In genomic region chr18:23595610-23596009, GRCh38 we compare ENCODE assay signal across 1 cellular context.
TF ChIP-seq lines count a peak whose summit lies in the region.

No MANE protein-coding gene starts in this region.

TF ChIP-seq in H1, 55 proteins besides CTCF, POLR2A, EP300 and RAD21:
- TF ChIP-seq CBX5 (IDR thresholded peaks at IDR 0.05; ENCODE audit: low read depth, low read length), result no peak
- no peak for TF ChIP-seq TBP (IDR thresholded peaks at IDR 0.05; ENCODE audit: low read depth, low read length)
- TF ChIP-seq CEBPB (IDR thresholded peaks at IDR 0.05; ENCODE audit: low read depth, low read length), result no peak
- TF ChIP-seq RFX5 (IDR thresholded peaks at IDR 0.05; ENCODE audit: borderline replicate concordance, low read depth, low read length), result no peak
- TF ChIP-seq POU5F1 (IDR thresholded peaks at IDR 0.05; ENCODE audit: low read depth, low read length), result no peak
- no peak for TF ChIP-seq SIX5 (IDR thresholded peaks at IDR 0.05; ENCODE audit: low read depth, low read length)
- TF ChIP-seq E2F6 (IDR thresholded peaks at IDR 0.05), result no peak
- no peak for TF ChIP-seq CHD2 (IDR thresholded peaks at IDR 0.05; ENCODE audit: low read length)
- TF ChIP-seq TAF1 (IDR thresholded peaks at IDR 0.05; ENCODE audit: low read depth, low read length), result no peak
